In the genomic region with DNA sequence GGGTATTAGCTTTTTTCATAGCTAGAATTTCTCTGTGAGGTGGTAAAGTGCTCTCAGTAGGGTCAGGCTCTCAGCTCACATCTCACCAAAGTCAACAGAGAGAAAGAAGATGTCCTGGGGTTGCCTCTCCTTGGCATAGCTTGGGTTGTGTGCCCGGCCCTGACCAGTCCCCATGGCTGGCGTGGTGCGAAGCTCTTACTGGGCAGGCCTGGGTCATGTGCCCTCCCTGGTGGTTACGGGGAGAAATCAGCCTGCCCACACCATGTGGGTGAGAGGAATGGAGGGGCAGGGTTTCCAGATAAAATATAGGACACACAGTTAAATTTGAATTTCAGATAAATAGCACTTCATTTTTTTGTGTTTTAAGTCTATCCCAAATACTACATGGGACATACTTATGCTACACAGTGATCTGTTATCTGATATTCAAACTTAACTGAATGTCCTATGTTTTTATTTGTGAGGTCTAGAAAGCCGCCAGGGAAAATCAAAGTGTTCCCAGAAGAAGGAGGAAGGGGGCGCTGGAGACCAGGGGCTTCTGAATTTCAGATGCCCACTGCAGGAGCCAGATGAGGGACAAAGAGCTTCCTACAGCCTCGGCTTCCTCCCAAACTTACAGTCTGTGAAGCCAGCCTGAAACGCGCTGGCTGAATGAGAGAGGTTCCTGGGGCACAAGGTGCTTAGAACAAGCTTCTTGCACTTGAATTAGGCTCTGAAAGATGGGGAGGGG, we compare ENCODE assay signal across 1 cellular context.
TF ChIP-seq lines count a peak whose summit lies in the region.

No MANE protein-coding gene starts in this region.

TF ChIP-seq in HepG2, 621 proteins besides CTCF, POLR2A, EP300 and RAD21 (continued from another document):
- TF ChIP-seq, protein P1, sequence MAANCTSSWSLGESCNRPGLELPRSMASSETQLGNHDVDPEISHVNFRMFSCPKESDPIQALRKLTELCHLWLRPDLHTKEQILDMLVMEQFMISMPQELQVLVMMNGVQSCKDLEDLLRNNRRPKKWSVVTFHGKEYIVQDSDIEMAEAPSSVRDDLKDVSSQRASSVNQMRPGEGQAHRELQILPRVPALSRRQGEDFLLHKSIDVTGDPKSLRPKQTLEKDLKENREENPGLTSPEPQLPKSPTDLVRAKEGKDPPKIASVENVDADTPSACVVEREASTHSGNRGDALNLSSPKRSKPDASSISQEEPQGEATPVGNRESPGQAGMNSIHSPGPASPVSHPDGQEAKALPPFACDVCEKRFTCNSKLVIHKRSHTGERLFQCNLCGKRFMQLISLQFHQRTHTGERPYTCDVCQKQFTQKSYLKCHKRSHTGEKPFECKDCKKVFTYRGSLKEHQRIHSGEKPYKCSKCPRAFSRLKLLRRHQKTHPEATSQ (CRISPR knock-in tag; IDR thresholded peaks at IDR 0.05; ENCODE audit: borderline replicate concordance): no peak
- TF ChIP-seq STAG1 (CRISPR knock-in tag; IDR thresholded peaks at IDR 0.05): 0 out of 2 replicates have a peak, but pooled peaks have one; percentile 20
- no peak for TF ChIP-seq LCORL (IDR thresholded peaks at IDR 0.05)
- no peak for TF ChIP-seq LCORL (CRISPR knock-in tag; IDR thresholded peaks at IDR 0.05)
- no peak for TF ChIP-seq ZNF274 (CRISPR knock-in tag; IDR thresholded peaks at IDR 0.05)
